8 cellular contexts compared by ENCODE assay signal in genomic region chr3:9951962-9952805, GRCh38. TPM values are rescaled to one million over a fixed set of nuclear protein-coding genes. Genes with fewer than 3 reads are reported as not detected.
A peak's percentile ranks its signal among the peaks of the same experiment; 100 is the strongest.
DNase-seq lines count a peak whose midpoint lies in the region; ATAC-seq and TF ChIP-seq lines count a peak whose summit lies in the region.

TSS of gene PRRT3 (minus strand) at chr3:9952408. CDS start at chr3:9950115, 2,293 bp downstream.

- H3K4me3 ChIP-seq in Loucy (ENCODE audit: low read length, poor library complexity, severe bottlenecking) (peak within 1 kb of the TSS; percentile 75), duodenal mucosa (ENCODE audit: low read depth in 1 of 2, low read length in 2 of 2) (peak within 1 kb of the TSS; percentile 63 to 64), stomach smooth muscle (ENCODE audit: low read length in 2 of 2) (peak within 1 kb of the TSS; percentile 65 to 79)

- no peaks in the 10 kb centered on the region for H3K79me2 ChIP-seq in Loucy (ENCODE audit: insufficient read depth, low read length)

- TF ChIP-seq CTCF in Loucy (conservative IDR thresholded peaks at IDR 0.05; ENCODE audit: low read length) (no peak), mesothelial cell of epicardium (IDR thresholded peaks at IDR 0.05; ENCODE audit: unreplicated experiment) (no peak)

- H3F3A ChIP-seq in Loucy (ENCODE audit: low read depth): no peaks in the 10 kb centered on the region

- ATAC-seq in GM21619 (IDR thresholded peaks at IDR 0.05; ENCODE audit: unreplicated experiment) (peak; percentile 56), HG03571 (IDR thresholded peaks at IDR 0.05; ENCODE audit: unreplicated experiment) (no peak)

- peaks cover 12% of the 10 kb centered on the region for H3K4me1 Mint-ChIP-seq in activated CD4-positive, alpha-beta T cell treated with anti-CD3 and anti-CD28 coated beads, Interleukin-2, amount 10 ng/mL, durations not matched to agents 24 days and 14 days
- H3K4me1 Mint-ChIP-seq in mesothelial cell of epicardium: peaks cover 15% of the 10 kb centered on the region

- H4K20me1 ChIP-seq in Loucy (ENCODE audit: insufficient read depth, low read length, poor library complexity, severe bottlenecking): no peaks in the 10 kb centered on the region

- intact Hi-C loops in activated CD4-positive, alpha-beta T cell treated with anti-CD3 and anti-CD28 coated beads, Interleukin-2, amount 10 ng/mL, durations not matched to agents 24 days and 14 days (cut with micrococcal nuclease): loop anchor here (5.0 kb wide), 1 partner anchor 110 kb away; the partner anchor contains the start of gene RPUSD3

- H3K27ac Mint-ChIP-seq in activated CD4-positive, alpha-beta T cell treated with anti-CD3 and anti-CD28 coated beads, Interleukin-2, amount 10 ng/mL, durations not matched to agents 24 days and 14 days: peak within 1 kb of the TSS; percentile 68
- no peak within 1 kb of the TSS for H3K27ac Mint-ChIP-seq in mesothelial cell of epicardium

- H3K9me3 Mint-ChIP-seq in activated CD4-positive, alpha-beta T cell treated with anti-CD3 and anti-CD28 coated beads, Interleukin-2, amount 10 ng/mL, durations not matched to agents 24 days and 14 days: no peaks in the 10 kb centered on the region
- no peaks in the 10 kb centered on the region for H3K9me3 Mint-ChIP-seq in mesothelial cell of epicardium

- no peaks in the 10 kb centered on the region for H3K27me3 ChIP-seq in Loucy (ENCODE audit: insufficient read depth, low read length, poor library complexity, severe bottlenecking)
- no peaks in the 10 kb centered on the region for H3K27me3 ChIP-seq in duodenal mucosa (ENCODE audit: control insufficient read depth in 1 of 2, insufficient read depth in 2 of 2, low read length in 2 of 2)
- H3K27me3 ChIP-seq in stomach smooth muscle (ENCODE audit: control insufficient read depth in 1 of 2, insufficient read depth in 2 of 2, low read length in 2 of 2): no peaks in the 10 kb centered on the region

- peaks cover 13% of the 10 kb centered on the region for H3K4me1 ChIP-seq in Loucy (ENCODE audit: insufficient read depth, low read length, poor library complexity, severe bottlenecking)
- H3K4me1 ChIP-seq in duodenal mucosa (ENCODE audit: control insufficient read depth in 1 of 2, insufficient read depth in 2 of 2, low read length in 2 of 2): peaks cover 0 to 7% of the 10 kb centered on the region in 2 donors
- H3K4me1 ChIP-seq in stomach smooth muscle (ENCODE audit: control insufficient read depth, insufficient read depth, low read length): peaks cover 34% of the 10 kb centered on the region

- H3K4me3 Mint-ChIP-seq in activated CD4-positive, alpha-beta T cell treated with anti-CD3 and anti-CD28 coated beads, Interleukin-2, amount 10 ng/mL, durations not matched to agents 24 days and 14 days: peak within 1 kb of the TSS; percentile 83
- peak within 1 kb of the TSS; percentile 75 for H3K4me3 Mint-ChIP-seq in mesothelial cell of epicardium

- H3K9me3 ChIP-seq in Loucy (ENCODE audit: insufficient read depth, low read depth, low read length) (no peaks in the 10 kb centered on the region), duodenal mucosa (ENCODE audit: control insufficient read depth in 1 of 2, low read length in 2 of 2) (no peaks in the 10 kb centered on the region), stomach smooth muscle (ENCODE audit: control insufficient read depth in 2 of 2, low read length in 2 of 2) (no peaks in the 10 kb centered on the region)

- peak; percentile 90 for DNase-seq in activated CD4-positive, alpha-beta T cell treated with anti-CD3 and anti-CD28 coated beads, Interleukin-2, amount 10 ng/mL, durations not matched to agents 24 days and 14 days
- peak in 1 of 2 experiments; percentile 55 for DNase-seq in mesothelial cell of epicardium (ENCODE audit: low spot score in 2 of 2, unreplicated experiment in 2 of 2)

- TF ChIP-seq POLR2A in GM10847 (IDR thresholded peaks at IDR 0.05; ENCODE audit: extremely low read depth, insufficient read length): peak; percentile 28

- peaks cover 2% of the 10 kb centered on the region for H3K36me3 Mint-ChIP-seq in activated CD4-positive, alpha-beta T cell treated with anti-CD3 and anti-CD28 coated beads, Interleukin-2, amount 10 ng/mL, durations not matched to agents 24 days and 14 days (ENCODE audit: low read depth)
- H3K36me3 Mint-ChIP-seq in mesothelial cell of epicardium: no peaks in the 10 kb centered on the region

- peak within 1 kb of the TSS; percentile 73 for H3K4me2 ChIP-seq in Loucy (ENCODE audit: low read depth, low read length, poor library complexity, severe bottlenecking)

- H3K27me3 Mint-ChIP-seq in activated CD4-positive, alpha-beta T cell treated with anti-CD3 and anti-CD28 coated beads, Interleukin-2, amount 10 ng/mL, durations not matched to agents 24 days and 14 days: no peaks in the 10 kb centered on the region
- no peaks in the 10 kb centered on the region for H3K27me3 Mint-ChIP-seq in mesothelial cell of epicardium (ENCODE audit: low read depth)

- H2AFZ ChIP-seq in Loucy (ENCODE audit: low read length): peak within 1 kb of the TSS; percentile 74

- H3K9ac ChIP-seq in Loucy (ENCODE audit: low read depth, low read length, poor library complexity, severe bottlenecking) (peak within 1 kb of the TSS; percentile 51), duodenal mucosa (ENCODE audit: low read depth in 1 of 2, low read length in 2 of 2) (peak within 1 kb of the TSS; percentile 16 to 45), stomach smooth muscle (ENCODE audit: low read length in 2 of 2) (peak within 1 kb of the TSS; percentile 51 to 55)

- no peak within 1 kb of the TSS for H3K27ac ChIP-seq in duodenal mucosa (ENCODE audit: low read depth, low read length)
- H3K27ac ChIP-seq in stomach smooth muscle (ENCODE audit: low read length): no peak within 1 kb of the TSS

- H3K36me3 ChIP-seq in Loucy (ENCODE audit: insufficient read depth, low read length): no peaks in the 10 kb centered on the region
- no peaks in the 10 kb centered on the region for H3K36me3 ChIP-seq in duodenal mucosa (ENCODE audit: control insufficient read depth in 1 of 2, insufficient read depth in 2 of 2, low read length in 2 of 2)
- peaks cover 0 to 4% of the 10 kb centered on the region in 2 donors for H3K36me3 ChIP-seq in stomach smooth muscle (ENCODE audit: control insufficient read depth in 2 of 2, insufficient read depth in 2 of 2, low read length in 2 of 2)

- no peaks in the 10 kb centered on the region for H3K9me2 ChIP-seq in Loucy (replicated peaks; ENCODE audit: low read depth, low read length)

RNA-seq across cellular contexts. Expression of gene PRRT3, which starts in this region (rescaled TPM):
- 11.8 and 13.5 TPM in 2 replicates for total RNA-seq in activated CD4-positive, alpha-beta T cell treated with anti-CD3 and anti-CD28 coated beads, Interleukin-2, amount 10 ng/mL, durations not matched to agents 24 days and 14 days
- 8.2 to 9.2 TPM (median 8.3 TPM) in 3 replicates for total RNA-seq in mesothelial cell of epicardium
